11 cellular contexts compared by ENCODE assay signal in the genomic region with DNA sequence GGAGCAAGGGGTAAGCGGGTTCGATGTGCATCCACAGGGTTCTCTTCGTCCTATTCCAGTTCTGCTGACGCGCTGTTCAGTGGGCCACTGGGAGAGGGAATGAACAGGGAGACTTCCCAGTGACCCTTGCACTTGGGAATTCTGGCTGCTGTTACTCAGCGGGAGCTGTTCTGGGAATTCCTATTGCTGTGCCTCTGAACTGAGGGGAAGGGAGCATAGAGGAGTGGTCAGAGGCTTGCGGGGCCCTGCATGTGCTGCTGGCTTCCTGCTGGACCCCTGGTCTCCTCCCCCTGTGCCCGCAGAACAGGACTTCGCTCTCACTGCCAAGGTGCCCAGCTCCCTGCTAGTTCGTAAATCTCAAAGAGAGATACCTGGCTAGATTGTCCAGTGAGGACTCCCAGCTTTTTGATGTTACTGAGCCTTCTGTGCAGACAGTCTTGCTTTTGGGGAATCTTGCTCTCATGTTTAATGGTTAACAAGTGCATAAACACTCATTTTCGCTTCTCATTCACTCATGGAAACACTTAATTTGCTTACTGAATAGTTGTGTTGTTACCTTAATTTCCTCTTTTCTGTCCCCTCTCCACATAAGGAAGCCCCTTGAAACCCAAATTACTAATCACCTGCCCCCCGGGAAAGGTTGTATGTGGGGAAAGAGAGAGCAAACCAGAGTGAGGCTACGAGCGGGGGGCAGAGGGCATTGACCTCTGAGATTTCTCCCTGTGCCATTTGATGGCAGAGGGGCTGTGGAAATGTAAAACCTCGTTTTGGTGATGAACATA. TPM values are rescaled to one million over a fixed set of nuclear protein-coding genes. Genes with fewer than 3 reads are reported as not detected.
DNase-seq lines count a peak whose midpoint lies in the region; ATAC-seq and TF ChIP-seq lines count a peak whose summit lies in the region.
"Had no signal": no experiment of that assay in that cellular context is flagged by ENCODE, and none has a peak within 500 bp of the region (broad histone marks: within the 10 kb centered on the region; RNA-seq: fewer than 3 reads in every experiment).

No MANE protein-coding gene starts in this region.

- no peak overlapping the region for H2BK15ac ChIP-seq in mesenchymal stem cell (ENCODE audit: low read depth, poor library complexity, severe bottlenecking)

- H3K4me2 ChIP-seq in mesenchymal stem cell (ENCODE audit: low read length, poor library complexity, severe bottlenecking): peak overlapping the region; percentile 65

- no peak overlapping the region for H3K14ac ChIP-seq in mesenchymal stem cell (ENCODE audit: low read length in 2 of 2)

- WGBS in mesenchymal stem cell: 78% methylated on average over 14 of the region's 15 CpGs

- H4K91ac ChIP-seq in mesenchymal stem cell (ENCODE audit: low read length): no peak overlapping the region

- H3K9ac ChIP-seq in mesenchymal stem cell (ENCODE audit: low read length): no peak overlapping the region

- H3K27ac ChIP-seq in AG04450 (ENCODE audit: low read depth, low read length): peak overlapping the region; percentile 49
- peak overlapping the region; percentile 1; the same call in 1 of the 2 replicates for H3K27ac ChIP-seq in VCaP
- H3K27ac ChIP-seq in mesenchymal stem cell (ENCODE audit: low read length, poor library complexity, severe bottlenecking): peak overlapping the region; percentile 44
- H3K27ac ChIP-seq: PC-9 had no signal

- POLR2A ChIA-PET in AG04450 (lab: Yijun Ruan, JAX): interaction anchor here (0.6 to 4.1 kb wide), 3 partner anchors 8 to 154 kb away, joined by 3 to 30 read pairs (median 7); no protein-coding TSS in a partner anchor

- H2BK5ac ChIP-seq in mesenchymal stem cell (ENCODE audit: low read depth, low read length, poor library complexity, severe bottlenecking): peak overlapping the region; percentile 1

- H3K4ac ChIP-seq in mesenchymal stem cell (ENCODE audit: low read depth in 1 of 2, low read length in 2 of 2): peak overlapping the region; percentile 32 to 79

- H2AK5ac ChIP-seq in mesenchymal stem cell (ENCODE audit: low read length, severe bottlenecking): peak overlapping the region; percentile 46

- H3K4me1 ChIP-seq in mesenchymal stem cell (ENCODE audit: control insufficient read depth, insufficient read depth, low read depth, low read length): peaks cover 28% of the 10 kb centered on the region

- peak; percentile 28 for ATAC-seq in GM21423 (IDR thresholded peaks at IDR 0.05; ENCODE audit: unreplicated experiment)

- DNase-seq in AG04450 (ENCODE audit: low read depth, low spot score) (no peak), mesenchymal stem cell (no peak), GM10266 (ENCODE audit: extremely low spot score) (no peak), mucosa of gallbladder (ENCODE audit: low spot score) (no peak), epidermal melanocyte (ENCODE audit: insufficient read length, low spot score) (no peak), DMS114 treated with DMSO at 0.1 percent for 48 hours (lab: John Stamatoyannopoulos, UW; ENCODE audit: unreplicated experiment) (no peak)
- DNase-seq: activated T-cell treated with anti-CD3 and anti-CD28 coated beads, Interleukin-2, amount 50 U/mL, for 48 hours; NCI-H1092; PC-9 had no signal

- H2AFZ ChIP-seq in mesenchymal stem cell (ENCODE audit: low read depth, low read length): no peak overlapping the region
- H2AFZ ChIP-seq: PC-9 had no signal

- H2BK12ac ChIP-seq in mesenchymal stem cell (ENCODE audit: low read length in 2 of 2): no peak overlapping the region

- H3K36me3 ChIP-seq in mesenchymal stem cell (ENCODE audit: control insufficient read depth in 1 of 2, insufficient read depth in 2 of 2, low read depth in 1 of 2, low read length in 2 of 2): peaks cover 3 to 22% of the 10 kb centered on the region in 2 experiments

- H3K27me3 ChIP-seq in AG04450 (ENCODE audit: control insufficient read depth, insufficient read depth, low read length): no peaks in the 10 kb centered on the region
- no peaks in the 10 kb centered on the region for H3K27me3 ChIP-seq in mesenchymal stem cell (ENCODE audit: control insufficient read depth in 1 of 2, insufficient read depth in 1 of 2, low read length in 2 of 2)

- H4K8ac ChIP-seq in mesenchymal stem cell (ENCODE audit: low read length): no peak overlapping the region

- CTCF ChIA-PET in AG04450 (lab: Charles Lee): interaction anchor here (1.1 to 1.4 kb wide), 2 partner anchors 121 to 203 kb away, joined by 3 read pairs; no protein-coding TSS in a partner anchor

- H2BK120ac ChIP-seq in mesenchymal stem cell (ENCODE audit: low read depth, low read length): no peak overlapping the region

- H3K79me1 ChIP-seq in mesenchymal stem cell (replicated peaks; ENCODE audit: low read length, poor library complexity, severe bottlenecking): no peaks in the 10 kb centered on the region

- H3K4me3 ChIP-seq in AG04450 (ENCODE audit: low read depth, low read length) (peak overlapping the region; percentile 84), mesenchymal stem cell (ENCODE audit: insufficient read depth in 1 of 2, low read depth in 1 of 2, low read length in 2 of 2) (peak overlapping the region in 1 of 2 experiments; percentile 0)
- H3K4me3 ChIP-seq: PC-9 had no signal

- TF ChIP-seq CTCF in AG04450 (IDR thresholded peaks at IDR 0.05; ENCODE audit: low read depth, low read length) (no peak), VCaP (conservative IDR thresholded peaks at IDR 0.05) (no peak), GM10266 (IDR thresholded peaks at IDR 0.05; ENCODE audit: control insufficient read depth, insufficient read depth, low read depth, missing control alignments) (no peak)

- H3K18ac ChIP-seq in mesenchymal stem cell (ENCODE audit: low read depth in 1 of 2, low read length in 2 of 2): peak overlapping the region in 1 of 2 experiments; percentile 1

- H3K23ac ChIP-seq in mesenchymal stem cell (ENCODE audit: low read length in 2 of 2): no peak overlapping the region

- H3K9me3 ChIP-seq in AG04450 (ENCODE audit: control insufficient read depth, insufficient read depth, low read length): peaks cover 2% of the 10 kb centered on the region; the same call in 1 of the 2 replicates
- no peaks in the 10 kb centered on the region for H3K9me3 ChIP-seq in mesenchymal stem cell (ENCODE audit: control insufficient read depth, low read length)

RNA-seq across cellular contexts. Expression of gene TRIO, which starts 5.9 kb away (rescaled TPM):
- 268 TPM in 2 replicates for polyA plus RNA-seq in AG04450 (2011; rRNA removed)
- 933 and 1,222 TPM in 2 replicates for polyA minus RNA-seq in AG04450 (2011; rRNA and poly(A)+ RNA removed)
- 39.8 TPM for polyA plus RNA-seq in mesenchymal stem cell (2013, experiment 1 of 2)
- 39.0 TPM for polyA plus RNA-seq in mesenchymal stem cell (2013, experiment 2 of 2)
- 111 TPM for total RNA-seq in mucosa of gallbladder
